ENCODE assay signal across 25 cellular contexts in the genomic region with DNA sequence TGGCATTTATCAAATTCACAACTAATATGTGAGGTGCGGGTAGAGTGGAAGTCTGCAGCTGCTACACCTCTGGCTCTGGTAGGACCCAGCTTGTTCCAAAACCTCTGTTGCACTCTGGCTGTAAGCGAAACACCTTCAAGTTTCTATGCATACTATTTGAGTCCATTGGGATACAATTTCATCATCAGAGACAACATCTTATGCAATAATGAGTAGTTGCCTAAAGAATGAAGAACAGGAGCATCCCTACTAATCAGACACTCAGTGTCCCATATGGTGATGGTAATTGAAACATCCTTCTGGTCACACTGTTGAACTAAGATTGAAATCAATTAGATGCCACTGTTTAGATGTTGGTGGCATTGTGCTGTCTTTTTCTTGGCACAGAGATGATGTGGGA.
DNase-seq lines count a peak whose midpoint lies in the region; ATAC-seq and TF ChIP-seq lines count a peak whose summit lies in the region.
"Had no signal": no experiment of that assay in that cellular context is flagged by ENCODE, and none has a peak within 500 bp of the region (broad histone marks: within the 10 kb centered on the region; RNA-seq: fewer than 3 reads in every experiment).

No MANE protein-coding gene starts in this region.

- TF ChIP-seq CTCF in AG10803 (conservative IDR thresholded peaks at IDR 0.05; ENCODE audit: low read length), result no peak
- no peak for TF ChIP-seq CTCF in WTC11 (IDR thresholded peaks at IDR 0.05)
- no peak for TF ChIP-seq CTCF in fibroblast of villous mesenchyme (IDR thresholded peaks at IDR 0.05; ENCODE audit: insufficient read depth, low read depth, low read length)
- no peak for TF ChIP-seq CTCF in psoas muscle (IDR thresholded peaks at IDR 0.05)
- no peak for TF ChIP-seq CTCF in dorsolateral prefrontal cortex (IDR thresholded peaks at IDR 0.05 in 54 of 56, conservative IDR thresholded peaks at IDR 0.05 in 2 of 56; ENCODE audit: low read depth in 1 of 56, partially characterized antibody in 56 of 56)
- TF ChIP-seq CTCF in adrenal gland (IDR thresholded peaks at IDR 0.05), result no peak

- no peaks in the 10 kb centered on the region for H3K27me3 ChIP-seq in psoas muscle (ENCODE audit: insufficient read depth in 3 of 3, low read length in 2 of 3)
- H3K27me3 ChIP-seq in dorsolateral prefrontal cortex, result no peaks in the 10 kb centered on the region
- no peaks in the 10 kb centered on the region for H3K27me3 ChIP-seq in adrenal gland

- TF ChIP-seq POLR2A in adrenal gland (IDR thresholded peaks at IDR 0.05), result no peak

- 96 to 99% (median 98%) methylated on average over 2 of the region's 2 CpGs for WGBS in psoas muscle, 3 donors
- WGBS in adrenal gland, 4 donors, result 94 to 100% (median 95%) methylated on average over 2 of the region's 2 CpGs

- CTCF ChIA-PET in WTC11 (lab: Charles Lee), result interaction anchor here (1.4 kb wide), 1 partner anchor 13 kb away, joined by 3 read pairs; no protein-coding TSS in a partner anchor

- DNase-seq in AG10803 (ENCODE audit: low read depth) (peak; percentile 62), HS-5 (ENCODE audit: low read depth) (peak; percentile 16), WTC11 (ENCODE audit: low spot score) (no peak), fibroblast of villous mesenchyme (ENCODE audit: low read depth) (peak; percentile 29), psoas muscle (no peak), dorsolateral prefrontal cortex (no peak), adrenal gland (no peak)
- DNase-seq: activated CD4-positive, alpha-beta T cell treated with anti-CD3 and anti-CD28 coated beads, Interleukin-2, amount 50 U/mL, for 1 hour; activated naive CD4-positive, alpha-beta T cell treated with anti-CD3 and anti-CD28 coated beads, Interleukin-2, amount 10 ng/mL, durations not matched to agents 7 days and 5 days; COR-L47; DMS79 treated with DMSO at 0.1 percent for 48 hours; H9; head of caudate nucleus; left cardiac atrium; NCI-H1436 treated with DMSO at 0.1 percent for 48 hours; NCI-H2107; NK-92 treated with Interleukin-12 subunit alpha and Interleukin-12 subunit beta, amount 100 ng/mL, for 24 hours; occipital lobe had no signal

- H3K27ac ChIP-seq in psoas muscle (no peak overlapping the region), dorsolateral prefrontal cortex (no peak overlapping the region), adrenal gland (no peak overlapping the region)

- no peaks in the 10 kb centered on the region for H3K36me3 Mint-ChIP-seq in WTC11
- H3K36me3 Mint-ChIP-seq: activated naive CD4-positive, alpha-beta T cell treated with anti-CD3 and anti-CD28 coated beads, Interleukin-2, amount 10 ng/mL, durations not matched to agents 7 days and 5 days; memory B cell had no signal

- no peak overlapping the region for H3K4me3 Mint-ChIP-seq in WTC11
- H3K4me3 Mint-ChIP-seq: activated naive CD4-positive, alpha-beta T cell treated with anti-CD3 and anti-CD28 coated beads, Interleukin-2, amount 10 ng/mL, durations not matched to agents 7 days and 5 days; dendritic cell treated with granulocyte-macrophage colony-stimulating factor and Interleukin-4, amounts not matched to agents 40 ng/mL and 50 ng/mL, for 4 days; H9; memory B cell; T-helper 1 cell treated with Interleukin-12 subunit alpha and Interleukin-12 subunit beta and Interleukin-4 antibody, amounts not matched to agents 30 μg/mL and 1 μg/mL, for 36 hours had no signal

- H3K36me3 ChIP-seq in psoas muscle (ENCODE audit: insufficient read depth in 1 of 2, low read depth in 1 of 2) (no peaks in the 10 kb centered on the region), adrenal gland (replicated peaks in 1 of 2) (no peaks in the 10 kb centered on the region)

- H3K9me3 ChIP-seq in psoas muscle (no peaks in the 10 kb centered on the region), adrenal gland (replicated peaks in 1 of 3) (no peaks in the 10 kb centered on the region)

- H3K27ac Mint-ChIP-seq in WTC11, result no peak overlapping the region
- H3K27ac Mint-ChIP-seq: activated naive CD4-positive, alpha-beta T cell treated with anti-CD3 and anti-CD28 coated beads, Interleukin-2, amount 10 ng/mL, durations not matched to agents 7 days and 5 days; dendritic cell treated with granulocyte-macrophage colony-stimulating factor and Interleukin-4, amounts not matched to agents 40 ng/mL and 50 ng/mL, for 4 days; H9; memory B cell; T-helper 1 cell treated with Interleukin-12 subunit alpha and Interleukin-12 subunit beta and Interleukin-4 antibody, amounts not matched to agents 30 μg/mL and 1 μg/mL, for 36 hours had no signal

- intact Hi-C loops in psoas muscle (cut with DNase I) (no loop called here), dorsolateral prefrontal cortex (cut with DNase I) (no loop called here), adrenal gland (cut with DNase I) (no loop called here)

- H3K4me3 ChIP-seq in AG10803 (ENCODE audit: low read length), result no peak overlapping the region
- H3K4me3 ChIP-seq in fibroblast of villous mesenchyme (ENCODE audit: low read depth, low read length), result no peak overlapping the region
- no peak overlapping the region for H3K4me3 ChIP-seq in psoas muscle
- H3K4me3 ChIP-seq in dorsolateral prefrontal cortex, result no peak overlapping the region
- no peak overlapping the region for H3K4me3 ChIP-seq in adrenal gland
- H3K4me3 ChIP-seq: GM12878, smooth muscle cell had no signal

- ATAC-seq in WTC11, result no peak
- ATAC-seq in psoas muscle, result no peak
- no peak for ATAC-seq in HG03039 (IDR thresholded peaks at IDR 0.05; ENCODE audit: unreplicated experiment)
- ATAC-seq: GM12878, left cardiac atrium, Panc1 had no signal

- H3K4me1 ChIP-seq in psoas muscle (no peaks in the 10 kb centered on the region), adrenal gland (replicated peaks in 1 of 2) (no peaks in the 10 kb centered on the region)

- POLR2A ChIA-PET in WTC11 (lab: Charles Lee), result no interaction called here

- peaks cover 37% of the 10 kb centered on the region for H3K4me1 Mint-ChIP-seq in WTC11
- H3K4me1 Mint-ChIP-seq: activated naive CD4-positive, alpha-beta T cell treated with anti-CD3 and anti-CD28 coated beads, Interleukin-2, amount 10 ng/mL, durations not matched to agents 7 days and 5 days; memory B cell had no signal

- H3K27me3 Mint-ChIP-seq in WTC11 (ENCODE audit: low read depth), result no peaks in the 10 kb centered on the region
- H3K27me3 Mint-ChIP-seq: dendritic cell treated with granulocyte-macrophage colony-stimulating factor and Interleukin-4, amounts not matched to agents 40 ng/mL and 50 ng/mL, for 4 days had no signal

- no peaks in the 10 kb centered on the region for H3K9me3 Mint-ChIP-seq in WTC11
- H3K9me3 Mint-ChIP-seq: activated naive CD4-positive, alpha-beta T cell treated with anti-CD3 and anti-CD28 coated beads, Interleukin-2, amount 10 ng/mL, durations not matched to agents 7 days and 5 days; dendritic cell treated with granulocyte-macrophage colony-stimulating factor and Interleukin-4, amounts not matched to agents 40 ng/mL and 50 ng/mL, for 4 days; H9; memory B cell; T-helper 1 cell treated with Interleukin-12 subunit alpha and Interleukin-12 subunit beta and Interleukin-4 antibody, amounts not matched to agents 30 μg/mL and 1 μg/mL, for 36 hours had no signal

TF ChIP-seq in WTC11, 78 proteins besides CTCF, POLR2A, EP300 and RAD21:
- TF ChIP-seq GABPB1 (CRISPR knock-in tag; IDR thresholded peaks at IDR 0.05) (peak; percentile 86), TEAD4 (CRISPR knock-in tag; IDR thresholded peaks at IDR 0.05) (no peak)
- TF ChIP-seq, protein P1, sequence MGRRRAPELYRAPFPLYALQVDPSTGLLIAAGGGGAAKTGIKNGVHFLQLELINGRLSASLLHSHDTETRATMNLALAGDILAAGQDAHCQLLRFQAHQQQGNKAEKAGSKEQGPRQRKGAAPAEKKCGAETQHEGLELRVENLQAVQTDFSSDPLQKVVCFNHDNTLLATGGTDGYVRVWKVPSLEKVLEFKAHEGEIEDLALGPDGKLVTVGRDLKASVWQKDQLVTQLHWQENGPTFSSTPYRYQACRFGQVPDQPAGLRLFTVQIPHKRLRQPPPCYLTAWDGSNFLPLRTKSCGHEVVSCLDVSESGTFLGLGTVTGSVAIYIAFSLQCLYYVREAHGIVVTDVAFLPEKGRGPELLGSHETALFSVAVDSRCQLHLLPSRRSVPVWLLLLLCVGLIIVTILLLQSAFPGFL (CRISPR knock-in tag; IDR thresholded peaks at IDR 0.05; ENCODE audit: borderline replicate concordance), result no peak

Comparison
In these comparisons a context has a peak if more than half of its experiments do, and no peak if none do; other contexts are left out.
1. DNase-seq: peak in AG10803 (single experiment), HS-5 (single experiment) and fibroblast of villous mesenchyme (single experiment); none in WTC11 (single experiment), psoas muscle (0 of 2), dorsolateral prefrontal cortex (0 of 10) and adrenal gland (0 of 7).